Comparison of ENCODE assay signal across 9 cellular contexts in the genomic region with DNA sequence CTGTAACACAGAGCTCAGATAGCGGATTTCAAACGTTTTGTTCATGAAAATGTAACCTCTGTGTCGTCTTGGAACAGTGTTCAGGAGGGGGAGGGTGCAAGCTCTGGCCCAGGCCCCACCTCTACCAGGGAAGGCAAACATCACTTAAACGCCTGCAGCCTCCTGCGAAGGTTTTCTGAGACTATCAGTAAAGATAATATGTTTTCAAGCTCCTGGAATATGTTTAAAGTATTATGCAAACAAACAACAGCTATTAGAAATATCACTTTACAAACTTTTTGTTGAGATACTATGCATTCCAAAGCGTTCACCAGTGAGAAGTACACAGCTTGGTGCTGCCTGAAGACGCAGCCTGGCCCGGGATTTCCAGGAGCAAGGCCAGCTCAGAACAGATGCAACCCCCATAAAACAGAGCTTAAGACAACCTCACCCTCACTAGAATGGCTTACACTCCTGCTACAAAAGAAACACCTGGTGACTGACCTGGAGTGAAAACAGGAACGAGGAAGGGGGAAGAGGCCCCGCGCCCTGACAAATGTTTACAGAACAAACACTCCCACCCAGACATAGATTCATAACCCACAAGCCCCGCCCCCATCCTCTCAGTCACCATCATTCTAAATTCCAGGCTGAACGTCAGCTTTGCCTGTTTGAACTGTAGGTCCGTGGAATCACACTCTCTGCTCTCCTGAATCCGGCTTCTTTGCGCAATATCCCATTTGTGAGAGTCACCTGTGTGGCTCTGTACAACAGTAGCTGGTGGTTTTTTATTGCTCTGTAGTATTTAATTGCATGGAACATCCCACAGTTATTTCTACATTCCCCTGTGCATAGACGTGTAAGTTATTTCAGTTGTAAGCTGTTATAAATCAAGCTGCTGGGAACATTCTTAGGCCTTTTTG.
A peak's percentile ranks its signal among the peaks of the same experiment; 100 is the strongest.
DNase-seq lines count a peak whose midpoint lies in the region; ATAC-seq and TF ChIP-seq lines count a peak whose summit lies in the region.
"Had no signal": no experiment of that assay in that cellular context is flagged by ENCODE, and none has a peak within 500 bp of the region (broad histone marks: within the 10 kb centered on the region; RNA-seq: fewer than 3 reads in every experiment).

No MANE protein-coding gene starts in this region.

- no peak for TF ChIP-seq CTCF in Peyer's patch (IDR thresholded peaks at IDR 0.05)
- no peak for TF ChIP-seq CTCF in vagina (IDR thresholded peaks at IDR 0.05)
- no peak for TF ChIP-seq CTCF in A673 (conservative IDR thresholded peaks at IDR 0.05; ENCODE audit: low read depth, low read length)

- H3K27me3 ChIP-seq in right cardiac atrium (ENCODE audit: control insufficient read depth, insufficient read depth) (peaks cover 1% of the 10 kb centered on the region), Peyer's patch (no peaks in the 10 kb centered on the region), vagina (no peaks in the 10 kb centered on the region), A673 (replicated peaks; ENCODE audit: insufficient read depth, low read depth, low read length, poor library complexity) (peaks cover 35% of the 10 kb centered on the region)

- POLR2A ChIA-PET in A673 (lab: Charles Lee; ENCODE audit: low non-redundant PET), result no interaction called here

- WGBS in right cardiac atrium, result 39% methylated on average over 17 of the region's 17 CpGs

- H3K27ac ChIP-seq in right cardiac atrium (ENCODE audit: low read length) (no peak overlapping the region), Peyer's patch (peak overlapping the region in 2 of 4 donors; percentile 59), vagina (peak overlapping the region; percentile 42), A673 (ENCODE audit: low read depth, low read length, poor library complexity, severe bottlenecking) (no peak overlapping the region)

- TF ChIP-seq POLR2A in Peyer's patch (IDR thresholded peaks at IDR 0.05) (no peak), vagina (IDR thresholded peaks at IDR 0.05) (no peak)

- no TSS peak for BruUV-seq in A673 (replicated peaks; lab: Mats Ljungman, UMichigan)

- DNase-seq in cardiac septum (ENCODE audit: low spot score) (peak; percentile 61), right cardiac atrium (no peak), Peyer's patch (peak in 2 of 3 donors; percentile 71 to 76), left colon (peak; percentile 83 to 89), vagina (ENCODE audit: extremely low spot score in 2 of 2) (no peak), A673 (ENCODE audit: low spot score) (no peak)
- no peak for DNase-seq in activated T-cell treated with anti-CD3 and anti-CD28 coated beads, Interleukin-2, amount 50 U/mL, for 1 hour
- DNase-seq: activated naive CD8-positive, alpha-beta T cell treated with anti-CD3 and anti-CD28 coated beads, Interleukin-2, amount 10 ng/mL, durations not matched to agents 7 days and 5 days had no signal

- CTCF ChIA-PET in A673 (lab: Charles Lee), result no interaction called here

- H3K36me3 ChIP-seq in Peyer's patch, result no peaks in the 10 kb centered on the region
- no peaks in the 10 kb centered on the region for H3K36me3 ChIP-seq in vagina
- H3K36me3 ChIP-seq in A673 (ENCODE audit: insufficient read depth, low read length, poor library complexity, severe bottlenecking), result no peaks in the 10 kb centered on the region

- ATAC-seq in right cardiac atrium, result no peak
- peak; percentile 87 for ATAC-seq in left colon
- no peak for ATAC-seq in GM19351 (IDR thresholded peaks at IDR 0.05; ENCODE audit: unreplicated experiment)

- intact Hi-C loops in cardiac septum (cut with DNase I), result no loop called here
- intact Hi-C loops in right cardiac atrium (cut with DNase I), result no loop called here
- intact Hi-C loops in left colon (cut with DNase I, micrococcal nuclease), result no loop called here
- intact Hi-C loops in vagina (cut with DNase I), result no loop called here
- intact Hi-C loops in A673 (cut with micrococcal nuclease; ENCODE audit: unreplicated experiment), result no loop called here

- H3K4me1 ChIP-seq in right cardiac atrium (ENCODE audit: control insufficient read depth, insufficient read depth, low read length) (no peaks in the 10 kb centered on the region), Peyer's patch (peaks cover 0 to 14% (median 0%) of the 10 kb centered on the region in 4 donors), vagina (peaks cover 11% of the 10 kb centered on the region), A673 (ENCODE audit: insufficient read depth, low read length, poor library complexity, severe bottlenecking) (no peaks in the 10 kb centered on the region)

- H3K9me3 ChIP-seq in right cardiac atrium (ENCODE audit: control insufficient read depth, low read length), result no peaks in the 10 kb centered on the region
- no peaks in the 10 kb centered on the region for H3K9me3 ChIP-seq in Peyer's patch
- no peaks in the 10 kb centered on the region for H3K9me3 ChIP-seq in vagina
- H3K9me3 ChIP-seq in A673 (ENCODE audit: low read depth, low read length, poor library complexity, severe bottlenecking), result no peaks in the 10 kb centered on the region

- H3K4me3 ChIP-seq in right cardiac atrium (ENCODE audit: low read length), result no peak overlapping the region
- no peak overlapping the region for H3K4me3 ChIP-seq in Peyer's patch
- no peak overlapping the region for H3K4me3 ChIP-seq in vagina
- no peak overlapping the region for H3K4me3 ChIP-seq in A673 (ENCODE audit: low read depth, low read length, poor library complexity, severe bottlenecking)

Comparison
In these comparisons a context has a peak if more than half of its experiments do, and no peak if none do; other contexts are left out.
1. DNase-seq: peak in cardiac septum (single experiment), Peyer's patch (2 of 3) and left colon (2 of 2); none in right cardiac atrium (0 of 3), vagina (0 of 2), A673 (single experiment) and activated T-cell treated with anti-CD3 and anti-CD28 coated beads, Interleukin-2, amount 50 U/mL, for 1 hour (single experiment).